ENCODE assay signal across 20 cellular contexts in the genomic region with DNA sequence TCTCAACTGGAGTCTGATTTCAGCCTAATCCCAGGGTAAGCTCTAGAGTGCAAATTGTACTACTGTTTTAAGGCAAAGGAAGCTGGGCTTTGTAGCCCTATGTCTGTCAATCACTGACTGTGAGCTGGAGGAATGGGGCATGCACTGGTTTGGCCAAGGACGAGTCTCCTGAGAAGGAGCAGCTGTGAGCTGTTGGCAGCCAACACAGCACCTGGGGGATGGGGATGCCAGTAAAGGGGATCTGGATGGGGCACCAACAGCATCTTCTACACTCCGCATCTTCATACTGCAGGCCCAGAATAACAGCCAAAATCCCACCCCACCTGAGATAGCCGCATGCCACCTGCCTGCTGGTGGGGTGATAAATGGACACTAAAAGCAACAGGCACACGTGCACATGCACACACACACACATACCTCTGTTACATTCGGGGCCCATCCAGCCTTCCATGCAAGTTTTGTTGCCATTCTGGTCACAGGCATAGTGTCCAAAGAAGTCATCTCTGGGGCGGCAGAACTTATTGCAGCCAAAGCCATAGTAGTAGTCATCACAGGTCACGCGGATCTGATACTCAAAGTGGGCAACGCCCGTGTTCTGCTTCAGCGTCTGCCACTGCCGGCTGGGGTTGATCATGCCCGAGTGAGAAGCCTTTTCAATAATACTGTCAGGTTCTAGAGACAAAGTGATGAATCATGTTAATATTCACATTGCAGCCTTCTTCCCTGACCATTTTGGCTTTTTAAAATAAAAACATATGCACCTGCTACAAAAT. TPM values are rescaled to one million over a fixed set of nuclear protein-coding genes. Genes with fewer than 3 reads are reported as not detected.
A peak's percentile ranks its signal among the peaks of the same experiment; 100 is the strongest.
DNase-seq lines count a peak whose midpoint lies in the region; ATAC-seq and TF ChIP-seq lines count a peak whose summit lies in the region.
"Had no signal": no experiment of that assay in that cellular context is flagged by ENCODE, and none has a peak within 500 bp of the region (broad histone marks: within the 10 kb centered on the region; RNA-seq: fewer than 3 reads in every experiment).

No MANE protein-coding gene starts in this region.

- peaks cover 26% of the 10 kb centered on the region for H3K36me3 ChIP-seq in rectal smooth muscle tissue (ENCODE audit: control insufficient read depth, insufficient read depth, low read length)
- peaks cover 5% of the 10 kb centered on the region for H3K36me3 ChIP-seq in Karpas-422 (ENCODE audit: insufficient read depth, low read length)
- H3K36me3 ChIP-seq: adrenal gland, ovary, SJCRH30 had no signal

- peak; percentile 38 for ATAC-seq in foreskin keratinocyte
- ATAC-seq: activated T-helper 17 cell treated with anti-CD3 and anti-CD28 coated beads, Interleukin-2, amount 50 U/mL, for 72 hours; gastrocnemius medialis; left lung had no signal

- peak overlapping the region; percentile 72 for H3K27ac ChIP-seq in C4-2B
- peak overlapping the region; percentile 67 for H3K27ac ChIP-seq in VCaP
- H3K27ac ChIP-seq in foreskin keratinocyte: no peak overlapping the region
- peak overlapping the region; percentile 26 for H3K27ac ChIP-seq in rectal smooth muscle tissue (ENCODE audit: low read depth, low read length)
- H3K27ac ChIP-seq in Karpas-422 (ENCODE audit: low read length): no peak overlapping the region
- H3K27ac ChIP-seq: ovary, SJCRH30 had no signal

- no peak overlapping the region for H2AFZ ChIP-seq in Karpas-422 (ENCODE audit: low read length)

- H3K4me1 ChIP-seq in foreskin keratinocyte (peaks cover 46% of the 10 kb centered on the region), rectal smooth muscle tissue (ENCODE audit: control insufficient read depth, insufficient read depth, low read length) (peaks cover 49% of the 10 kb centered on the region), Karpas-422 (ENCODE audit: low read length) (peaks cover 14% of the 10 kb centered on the region)
- H3K4me1 ChIP-seq: SJCRH30 had no signal

- no peaks in the 10 kb centered on the region for H3K27me3 ChIP-seq in foreskin keratinocyte
- peaks cover 2% of the 10 kb centered on the region for H3K27me3 ChIP-seq in rectal smooth muscle tissue (ENCODE audit: control insufficient read depth, insufficient read depth, low read length)
- H3K27me3 ChIP-seq in Karpas-422 (ENCODE audit: low read length): no peaks in the 10 kb centered on the region
- H3K27me3 ChIP-seq: adrenal gland, gastrocnemius medialis, left lung, ovary, SJCRH30 had no signal

- no peaks in the 10 kb centered on the region for H3K79me2 ChIP-seq in Karpas-422 (ENCODE audit: low read length)

- H3K4me3 ChIP-seq in rectal smooth muscle tissue (ENCODE audit: low read length) (no peak overlapping the region), Karpas-422 (ENCODE audit: low read length) (no peak overlapping the region)
- H3K4me3 ChIP-seq: adrenal gland, gastrocnemius medialis, left lung, ovary, SJCRH30 had no signal

- H3K9me2 ChIP-seq in Karpas-422 (replicated peaks; ENCODE audit: insufficient read depth, low read length): no peaks in the 10 kb centered on the region

- TF ChIP-seq CTCF in C4-2B (conservative IDR thresholded peaks at IDR 0.05): no peak
- TF ChIP-seq CTCF in VCaP (conservative IDR thresholded peaks at IDR 0.05): no peak
- no peak for TF ChIP-seq CTCF in foreskin keratinocyte (conservative IDR thresholded peaks at IDR 0.05)

- H3K9ac ChIP-seq in rectal smooth muscle tissue (ENCODE audit: low read length): no peak overlapping the region
- no peak overlapping the region for H3K9ac ChIP-seq in Karpas-422 (ENCODE audit: low read length)

- no peak overlapping the region for H3K4me2 ChIP-seq in Karpas-422 (ENCODE audit: low read depth, low read length, poor library complexity, severe bottlenecking)

- no peaks in the 10 kb centered on the region for H3K9me3 ChIP-seq in Karpas-422 (ENCODE audit: low read length)
- H3K9me3 ChIP-seq: adrenal gland, gastrocnemius medialis, left lung, ovary, SJCRH30 had no signal

- H4K20me1 ChIP-seq in Karpas-422 (ENCODE audit: insufficient read depth, low read depth, low read length): no peaks in the 10 kb centered on the region

- DNase-seq in foreskin keratinocyte (no peak), DMS 273 (lab: John Stamatoyannopoulos, UW; ENCODE audit: unreplicated experiment) (no peak), Karpas-422 (no peak)
- DNase-seq in stimulated activated CD4-positive, alpha-beta T cell treated with anti-CD3 and anti-CD28 coated beads, Interleukin-2, amount 100 ng/mL, for 24 hours: no peak
- DNase-seq in stimulated activated CD4-positive, alpha-beta T cell treated with anti-CD3 and anti-CD28 coated beads, Interleukin-4, amount 100 ng/mL, for 1 hour: no peak
- DNase-seq: CD4-positive, alpha-beta memory T cell; gastrocnemius medialis; left lung; NCI-H2029 treated with DMSO at 0.1 percent for 48 hours; NCI-H510A; ovary; SJCRH30; stimulated activated naive CD4-positive, alpha-beta T cell treated with Interleukin-2 at 50 U/mL for 16 hours; T-helper 2 cell had no signal

RNA-seq across cellular contexts. Expression of gene JAG1, which starts 15.6 kb away (rescaled TPM):
- 150 and 236 TPM in 2 replicates for total RNA-seq in foreskin keratinocyte
- polyA plus RNA-seq in foreskin keratinocyte: 29.9 and 36.7 TPM in 2 replicates
- total RNA-seq in Karpas-422 (2014; rRNA removed; shearing (Covaris generic); ENCODE audit: low replicate concordance): 8.1 and 8.3 TPM in 2 replicates
- polyA plus RNA-seq: IgD-negative memory B cell had no signal

Comparison
In these comparisons a context has a peak if more than half of its experiments do, and no peak if none do; other contexts are left out.
1. H3K27ac ChIP-seq: peak in C4-2B (single experiment), VCaP (single experiment) and rectal smooth muscle tissue (single experiment); none in foreskin keratinocyte (single experiment) and Karpas-422 (single experiment).
2. RNA of gene JAG1, which starts 15.6 kb away (total RNA-seq): 150 to 236 TPM in foreskin keratinocyte; 8.1 to 8.3 TPM in Karpas-422; every median in the first group is over 10 times any median in the second.